In genomic region chr9:111427186-111427585, GRCh38 we compare ENCODE assay signal across 11 cellular contexts. TPM values are rescaled to one million over a fixed set of nuclear protein-coding genes. Genes with fewer than 3 reads are reported as not detected.
DNase-seq lines count a peak whose midpoint lies in the region; ATAC-seq lines count a peak whose summit lies in the region.
"Had no signal": no experiment of that assay in that cellular context is flagged by ENCODE, and none has a peak within 500 bp of the region (broad histone marks: within the 10 kb centered on the region; RNA-seq: fewer than 3 reads in every experiment).

No MANE protein-coding gene starts in this region.

- H2AFZ ChIP-seq in Karpas-422 (ENCODE audit: low read length): no peak overlapping the region

- no peak overlapping the region for H3K27ac ChIP-seq in Karpas-422 (ENCODE audit: low read length)
- H3K27ac ChIP-seq: thoracic aorta had no signal

- ATAC-seq in HG03139 (IDR thresholded peaks at IDR 0.05; ENCODE audit: unreplicated experiment) (no peak), left lobe of liver (no peak)
- ATAC-seq: naive thymus-derived CD4-positive, alpha-beta T cell had no signal

- H3K4me1 ChIP-seq in Karpas-422 (ENCODE audit: low read length) (no peaks in the 10 kb centered on the region), adipocyte (ENCODE audit: control insufficient read depth, insufficient read depth, low read length) (peaks cover 13% of the 10 kb centered on the region)

- H4K20me1 ChIP-seq in Karpas-422 (ENCODE audit: insufficient read depth, low read depth, low read length): no peaks in the 10 kb centered on the region

- peaks cover 53% of the 10 kb centered on the region; the same call in 1 of the 2 replicates for H3K36me3 ChIP-seq in Karpas-422 (ENCODE audit: insufficient read depth, low read length)
- peaks cover 98% of the 10 kb centered on the region for H3K36me3 ChIP-seq in adipocyte (ENCODE audit: control insufficient read depth, insufficient read depth, low read length, severe bottlenecking)

- H3K79me2 ChIP-seq in Karpas-422 (ENCODE audit: low read length): peaks cover 6% of the 10 kb centered on the region; the same call in 1 of the 2 replicates

- H3K9ac ChIP-seq in Karpas-422 (ENCODE audit: low read length): no peak overlapping the region
- H3K9ac ChIP-seq in adipocyte (ENCODE audit: low read length): no peak overlapping the region

- H3K9me2 ChIP-seq in Karpas-422 (replicated peaks; ENCODE audit: insufficient read depth, low read length): no peaks in the 10 kb centered on the region

- H3K4me3 ChIP-seq in Karpas-422 (ENCODE audit: low read length) (no peak overlapping the region), adipocyte (ENCODE audit: low read length) (no peak overlapping the region)
- H3K4me3 ChIP-seq: thoracic aorta had no signal

- H3K4me2 ChIP-seq in Karpas-422 (ENCODE audit: low read depth, low read length, poor library complexity, severe bottlenecking): no peak overlapping the region

- DNase-seq in GM04503 (ENCODE audit: low read depth) (peak; percentile 13), Karpas-422 (peak; percentile 43), adipocyte (ENCODE audit: low read depth) (peak; percentile 50), putamen (ENCODE audit: low spot score) (peak; percentile 27), SKM-1 treated with dmso at 0.1 percent for 144 hours (lab: John Stamatoyannopoulos, UW; ENCODE audit: unreplicated experiment) (no peak), left lobe of liver (ENCODE audit: low spot score) (no peak)
- DNase-seq: GDM1; naive thymus-derived CD4-positive, alpha-beta T cell; NCI-H187 had no signal

- no peaks in the 10 kb centered on the region for H3K27me3 ChIP-seq in Karpas-422 (ENCODE audit: low read length)
- no peaks in the 10 kb centered on the region for H3K27me3 ChIP-seq in adipocyte (replicated peaks; ENCODE audit: control insufficient read depth, insufficient read depth, low read length)

- H3K9me3 ChIP-seq in Karpas-422 (ENCODE audit: low read length) (no peaks in the 10 kb centered on the region), adipocyte (ENCODE audit: control insufficient read depth, low read length) (no peaks in the 10 kb centered on the region)
- H3K9me3 ChIP-seq: thoracic aorta had no signal

RNA-seq across cellular contexts. Expression of gene ECPAS, which starts 57.0 kb away (rescaled TPM):
- total RNA-seq in Karpas-422 (2014; rRNA removed; shearing (Covaris generic); ENCODE audit: low replicate concordance): 62.8 and 142 TPM in 2 replicates
- 36.4 TPM for total RNA-seq in left lobe of liver

Comparison
In these comparisons a context has a peak if more than half of its experiments do, and no peak if none do; other contexts are left out.
1. DNase-seq: peak in GM04503 (single experiment), Karpas-422 (single experiment), adipocyte (single experiment) and putamen (single experiment); none in SKM-1 treated with dmso at 0.1 percent for 144 hours (single experiment) and left lobe of liver (single experiment).